9 cellular contexts compared by ENCODE assay signal in the genomic region with DNA sequence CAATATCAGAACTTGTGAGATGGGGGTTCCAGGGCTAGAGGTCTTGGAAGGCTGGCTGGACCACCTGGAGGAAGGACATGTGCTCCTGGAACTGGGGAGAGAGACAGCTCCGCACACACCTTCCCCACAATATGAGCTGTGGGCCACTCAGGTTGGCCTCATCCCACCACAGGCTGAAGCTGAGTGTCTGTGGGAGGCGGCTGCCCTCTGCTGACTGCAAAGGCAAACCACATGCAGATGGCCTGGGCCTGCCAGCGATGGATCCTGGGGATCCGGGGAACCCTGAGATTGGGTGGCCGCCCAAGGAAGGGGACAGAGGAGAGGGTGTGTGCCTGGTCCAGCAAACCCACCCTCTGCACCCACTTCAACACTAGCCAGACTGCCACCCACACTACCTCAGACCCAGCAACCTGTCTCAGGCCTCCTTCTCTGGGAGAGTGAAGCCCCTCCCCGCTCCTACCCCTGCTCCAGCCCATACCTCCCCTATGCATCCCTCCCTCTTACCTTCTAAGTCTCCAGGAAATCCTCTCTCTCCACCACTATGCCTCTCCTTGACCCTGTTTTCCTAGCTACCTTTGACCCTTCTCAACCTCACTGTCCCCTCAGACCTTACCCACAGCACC. TPM values are rescaled to one million over a fixed set of nuclear protein-coding genes. Genes with fewer than 3 reads are reported as not detected.
DNase-seq lines count a peak whose midpoint lies in the region; ATAC-seq and TF ChIP-seq lines count a peak whose summit lies in the region.
"Had no signal": no experiment of that assay in that cellular context is flagged by ENCODE, and none has a peak within 500 bp of the region (broad histone marks: within the 10 kb centered on the region; RNA-seq: fewer than 3 reads in every experiment).

No MANE protein-coding gene starts in this region.

- H3K27me3 ChIP-seq in OCI-LY1 (ENCODE audit: insufficient read depth, low read length) = no peaks in the 10 kb centered on the region

- H3K9me3 Mint-ChIP-seq in naive B cell = no peaks in the 10 kb centered on the region
- H3K9me3 Mint-ChIP-seq: stimulated activated naive CD8-positive, alpha-beta T cell treated with anti-CD3 and anti-CD28 coated beads, Interleukin-15, Interleukin-2, amounts not matched to agents 100 ng/mL and 50 ng/mL, for 24 hours had no signal

- H3F3A ChIP-seq in OCI-LY1 (ENCODE audit: insufficient read depth, low read length) = no peaks in the 10 kb centered on the region

- H3K27ac Mint-ChIP-seq in naive B cell = peak overlapping the region in 1 of 6 donors; percentile 54
- H3K27ac Mint-ChIP-seq: stimulated activated naive CD8-positive, alpha-beta T cell treated with anti-CD3 and anti-CD28 coated beads, Interleukin-15, Interleukin-2, amounts not matched to agents 100 ng/mL and 50 ng/mL, for 24 hours had no signal

- H3K9me3 ChIP-seq in OCI-LY1 (ENCODE audit: low read length) = no peaks in the 10 kb centered on the region

- H3K9me2 ChIP-seq in OCI-LY1 (ENCODE audit: low read depth, low read length) = no peaks in the 10 kb centered on the region

- H3K79me2 ChIP-seq in OCI-LY1 (ENCODE audit: insufficient read depth, low read length) = no peaks in the 10 kb centered on the region

- H3K4me3 ChIP-seq in OCI-LY1 (ENCODE audit: low read depth, low read length, poor library complexity, severe bottlenecking) = no peak overlapping the region
- no peak overlapping the region for H3K4me3 ChIP-seq in epithelial cell of esophagus (ENCODE audit: low read length)

- ATAC-seq in naive B cell (ENCODE audit: low read depth in 2 of 2) (peak; percentile 56 to 76), GM21786 (IDR thresholded peaks at IDR 0.05; ENCODE audit: unreplicated experiment) (no peak)

- H3K4me1 Mint-ChIP-seq in naive B cell = peaks cover 4 to 9% (median 5%) of the 10 kb centered on the region in 3 donors

- no peak overlapping the region for H3K27ac ChIP-seq in C4-2B
- no peak overlapping the region for H3K27ac ChIP-seq in OCI-LY1 (ENCODE audit: low read depth, low read length, poor library complexity, severe bottlenecking)

- H3K36me3 Mint-ChIP-seq in naive B cell = no peaks in the 10 kb centered on the region

- no peaks in the 10 kb centered on the region for H4K20me1 ChIP-seq in OCI-LY1 (ENCODE audit: insufficient read depth, low read length)

- H3K4me3 Mint-ChIP-seq in naive B cell = no peak overlapping the region
- H3K4me3 Mint-ChIP-seq: stimulated activated naive CD8-positive, alpha-beta T cell treated with anti-CD3 and anti-CD28 coated beads, Interleukin-15, Interleukin-2, amounts not matched to agents 100 ng/mL and 50 ng/mL, for 24 hours had no signal

- TF ChIP-seq CTCF in C4-2B (conservative IDR thresholded peaks at IDR 0.05) = peak; percentile 92
- TF ChIP-seq CTCF in OCI-LY1 (IDR thresholded peaks at IDR 0.05; ENCODE audit: low read length) = peak; percentile 76
- peak; percentile 84 for TF ChIP-seq CTCF in epithelial cell of esophagus (IDR thresholded peaks at IDR 0.05; ENCODE audit: insufficient read depth, low read depth, low read length, missing control alignments)

- no peaks in the 10 kb centered on the region for H3K4me1 ChIP-seq in OCI-LY1 (ENCODE audit: insufficient read depth, low read length, severe bottlenecking)

- H3K27me3 Mint-ChIP-seq in naive B cell = peaks cover 5 to 31% (median 29%) of the 10 kb centered on the region in 3 donors
- H3K27me3 Mint-ChIP-seq: stimulated activated naive CD8-positive, alpha-beta T cell treated with anti-CD3 and anti-CD28 coated beads, Interleukin-15, Interleukin-2, amounts not matched to agents 100 ng/mL and 50 ng/mL, for 24 hours had no signal

- no peak overlapping the region for H2AFZ ChIP-seq in OCI-LY1 (ENCODE audit: low read length)

- H3K9ac ChIP-seq in OCI-LY1 (ENCODE audit: low read length) = no peak overlapping the region

- no peaks in the 10 kb centered on the region for H3K36me3 ChIP-seq in OCI-LY1 (ENCODE audit: insufficient read depth, low read length)

- H3K4me2 ChIP-seq in OCI-LY1 (ENCODE audit: low read length) = no peak overlapping the region

- DNase-seq in HCEC 1CT (peak; percentile 50), epithelial cell of esophagus (ENCODE audit: low read depth) (peak; percentile 60), naive B cell (peak; percentile 34)
- peak; percentile 81 for DNase-seq in activated CD8-positive, alpha-beta memory T cell treated with anti-CD3 and anti-CD28 coated beads, Interleukin-2, amount 50 U/mL, for 48 hours
- peak; percentile 34 for DNase-seq in stimulated activated naive CD4-positive, alpha-beta T cell treated with Interleukin-2 at 50 U/mL for 16 hours (lab: John Stamatoyannopoulos, UW)

RNA-seq across cellular contexts. Expression of gene CYP11A1, which starts 44.8 kb away (rescaled TPM):
- polyA plus RNA-seq in naive B cell (ENCODE audit: low read depth in 6 of 6) = not detected
